16 cellular contexts compared by ENCODE assay signal in genomic region chr17:79064026-79064425, GRCh38. TPM values are rescaled to one million over a fixed set of nuclear protein-coding genes. Genes with fewer than 3 reads are reported as not detected.
"Had no signal": no experiment of that assay in that cellular context is flagged by ENCODE, and none has a peak within 500 bp of the region (broad histone marks: within the 10 kb centered on the region; RNA-seq: fewer than 3 reads in every experiment).

No MANE protein-coding gene starts in this region.

- ATAC-seq: activated T-cell treated with anti-CD3 and anti-CD28 coated beads, Interleukin-2, amount 50 U/mL, for 4 hours; effector memory CD8-positive, alpha-beta T cell; natural killer cell; sciatic nerve had no signal

- DNase-seq: activated CD4-positive, alpha-beta T cell treated with anti-CD3 and anti-CD28 coated beads, Interleukin-2, amount 50 U/mL, for 1 hour; activated CD4-positive, CD25-positive, alpha-beta regulatory T cell treated with anti-CD3 and anti-CD28 coated beads, Interleukin-2, amount 50 U/mL, for 72 hours; activated CD8-positive, alpha-beta memory T cell treated with anti-CD3 and anti-CD28 coated beads, Interleukin-2, amount 50 U/mL, for 4 hours; activated gamma-delta T cell; activated T-cell treated with anti-CD3 and anti-CD28 coated beads, Interleukin-2, amount 50 U/mL, for 4 hours; effector memory CD8-positive, alpha-beta T cell; left cardiac atrium; mesendoderm; natural killer cell; stimulated activated CD8-positive, alpha-beta memory T cell treated with anti-CD3 and anti-CD28 coated beads, Interleukin-4, amount 100 ng/mL, for 48 hours; stimulated activated naive CD4-positive, alpha-beta T cell; substantia nigra; T1000 had no signal

- H3K36me3 Mint-ChIP-seq: activated naive CD4-positive, alpha-beta T cell treated with anti-CD3 and anti-CD28 coated beads, Interleukin-2, amount 50 U/mL, for 24 hours; natural killer cell had no signal

- H3K27ac Mint-ChIP-seq: activated naive CD4-positive, alpha-beta T cell treated with anti-CD3 and anti-CD28 coated beads, Interleukin-2, amount 50 U/mL, for 24 hours; effector memory CD8-positive, alpha-beta T cell; natural killer cell had no signal

- H3K4me3 Mint-ChIP-seq: activated naive CD4-positive, alpha-beta T cell treated with anti-CD3 and anti-CD28 coated beads, Interleukin-2, amount 50 U/mL, for 24 hours; activated T-cell treated with anti-CD3 and anti-CD28 coated beads, Interleukin-2, amount 50 U/mL, for 4 hours; effector memory CD8-positive, alpha-beta T cell; natural killer cell had no signal

- H3K9me3 Mint-ChIP-seq: activated naive CD4-positive, alpha-beta T cell treated with anti-CD3 and anti-CD28 coated beads, Interleukin-2, amount 50 U/mL, for 24 hours; activated T-cell treated with anti-CD3 and anti-CD28 coated beads, Interleukin-2, amount 50 U/mL, for 4 hours; effector memory CD8-positive, alpha-beta T cell; natural killer cell had no signal

- H3K27me3 Mint-ChIP-seq: activated naive CD4-positive, alpha-beta T cell treated with anti-CD3 and anti-CD28 coated beads, Interleukin-2, amount 50 U/mL, for 24 hours had no signal

RNA-seq across cellular contexts. Expression of gene C1QTNF1, which starts 40.1 kb away (rescaled TPM):
- total RNA-seq: T-helper 1 cell treated with Interleukin-12 subunit alpha and Interleukin-12 subunit beta and Interleukin-4 antibody, amounts not matched to agents 30 ng/mL and 1 ng/mL, for 36 hours had no signal
